In genomic region chr10:79068562-79069324, GRCh38 we compare ENCODE assay signal across 8 cellular contexts. TPM values are rescaled to one million over a fixed set of nuclear protein-coding genes. Genes with fewer than 3 reads are reported as not detected.
A peak's percentile ranks its signal among the peaks of the same experiment; 100 is the strongest.
DNase-seq lines count a peak whose midpoint lies in the region; ATAC-seq lines count a peak whose summit lies in the region.

TSS of gene ZMIZ1 (plus strand) at chr10:79068966. CDS start at chr10:79201633, 132,667 bp downstream.

- peak within 1 kb of the TSS; percentile 80 to 99 (median 92) for H3K27ac Mint-ChIP-seq in CD8-positive, alpha-beta memory T cell

- in situ Hi-C loops in endometrial microvascular endothelial cells (cut with HindIII; ENCODE audit: inconsistent ontology term, low pct_unique_long_range_greater_than_20kb, low sequenced_read_pairs) = loop anchor here (25.0 kb wide), 1 partner anchor 106 kb away; no protein-coding TSS in a partner anchor

- no peaks in the 10 kb centered on the region for H3K27me3 ChIP-seq in CD8-positive, alpha-beta memory T cell (ENCODE audit: insufficient read depth, low read length, poor library complexity, severe bottlenecking)

- H3K27ac ChIP-seq in CD8-positive, alpha-beta memory T cell (ENCODE audit: low read depth, low read length) = peak within 1 kb of the TSS; percentile 74
- H3K27ac ChIP-seq in mesodermal cell (ENCODE audit: low read depth, low read length, severe bottlenecking) = peak within 1 kb of the TSS; percentile 84

- H3K4me1 ChIP-seq in CD8-positive, alpha-beta memory T cell (ENCODE audit: insufficient read depth, low read length) = peaks cover 21% of the 10 kb centered on the region
- peaks cover 16% of the 10 kb centered on the region for H3K4me1 ChIP-seq in mesodermal cell (ENCODE audit: control insufficient read depth, insufficient read depth, low read length, poor library complexity, severe bottlenecking)

- no peaks in the 10 kb centered on the region for H3K9me3 ChIP-seq in CD8-positive, alpha-beta memory T cell (ENCODE audit: low read length)
- no peaks in the 10 kb centered on the region for H3K9me3 ChIP-seq in mesodermal cell (ENCODE audit: control insufficient read depth, low read length)

- POLR2A ChIA-PET in CD8-positive, alpha-beta memory T cell (lab: Charles Lee) = interaction anchor here (1.6 to 1.9 kb wide), 2 partner anchors 95 kb away, joined by 9 to 10 read pairs; no protein-coding TSS in a partner anchor

- DNase-seq in CD8-positive, alpha-beta memory T cell = peak; percentile 66 to 86 (median 81)
- DNase-seq in HPDE6-E6E7 (ENCODE audit: extremely low spot score) = peak; percentile 86
- peak; percentile 87 for DNase-seq in NOMO-1 treated with dmso at 0.1 percent for 144 hours (lab: John Stamatoyannopoulos, UW; ENCODE audit: unreplicated experiment)
- peak; percentile 64 for DNase-seq in activated CD8-positive, alpha-beta memory T cell treated with anti-CD3 and anti-CD28 coated beads, Interleukin-2, amount 50 U/mL, for 1 hour (ENCODE audit: extremely low read depth)
- peak; percentile 60 to 63 for DNase-seq in stimulated activated CD8-positive, alpha-beta memory T cell treated with anti-CD3 and anti-CD28 coated beads, Interleukin-15, amount 100 ng/mL, for 4 hours (ENCODE audit: low read depth in 2 of 2)

- WGBS in mesodermal cell (ENCODE audit: insufficient coverage in 2 of 2), 2 experiments = 0% methylated on average over 52 to 80 of the region's 92 CpGs

- peaks cover 0 to 2% (median 0%) of the 10 kb centered on the region in 5 donors for H3K9me3 Mint-ChIP-seq in CD8-positive, alpha-beta memory T cell

- H3K4me1 Mint-ChIP-seq in CD8-positive, alpha-beta memory T cell = peaks cover 31 to 63% (median 46%) of the 10 kb centered on the region in 3 donors

- ATAC-seq in GM19467 (IDR thresholded peaks at IDR 0.05; ENCODE audit: unreplicated experiment) = peak; percentile 49

- CTCF ChIA-PET in CD8-positive, alpha-beta memory T cell (lab: Charles Lee) = interaction anchor here (0.6 to 2.2 kb wide), 5 partner anchors 14 to 95 kb away, joined by 3 to 6 read pairs (median 3); no protein-coding TSS in a partner anchor

- peaks cover 0 to 6% of the 10 kb centered on the region in 2 donors for H3K27me3 Mint-ChIP-seq in CD8-positive, alpha-beta memory T cell

- peaks cover 0 to 7% (median 0%) of the 10 kb centered on the region in 3 donors for H3K36me3 Mint-ChIP-seq in CD8-positive, alpha-beta memory T cell

- H3K4me3 Mint-ChIP-seq in CD8-positive, alpha-beta memory T cell = peak within 1 kb of the TSS; percentile 94 to 99 (median 96)

- no peaks in the 10 kb centered on the region for H3K36me3 ChIP-seq in CD8-positive, alpha-beta memory T cell (ENCODE audit: insufficient read depth, low read length)
- peaks cover 7% of the 10 kb centered on the region for H3K36me3 ChIP-seq in mesodermal cell (ENCODE audit: control insufficient read depth, insufficient read depth, low read length)

- peak within 1 kb of the TSS; percentile 90 for H3K4me3 ChIP-seq in CD8-positive, alpha-beta memory T cell (ENCODE audit: low read length)
- H3K4me3 ChIP-seq in mesodermal cell (ENCODE audit: extremely low read depth, insufficient read depth, low read length, poor library complexity, severe bottlenecking) = peak within 1 kb of the TSS; percentile 86

RNA-seq across cellular contexts. Expression of gene ZMIZ1, which starts in this region (rescaled TPM):
- 10 to 100 TPM; 34.7 to 36.3 TPM for total RNA-seq in CD8-positive, alpha-beta memory T cell
- 8.0 TPM for polyA plus RNA-seq in CD8-positive, alpha-beta memory T cell
- 19.5 TPM for total RNA-seq in endometrial microvascular endothelial cells (ENCODE audit: inconsistent ontology term)
- polyA plus RNA-seq in mesodermal cell (2013, experiment 1 of 2) = 53.5 TPM
- 52.9 TPM for polyA plus RNA-seq in mesodermal cell (2013, experiment 2 of 2)

Comparison
In these comparisons a context has a peak if more than half of its experiments do, and no peak if none do; other contexts are left out.
1. Peak in every context shown above with its lines: DNase-seq, ATAC-seq, H3K4me3 ChIP-seq and H3K27ac ChIP-seq.